Comparison of ENCODE assay signal across 8 cellular contexts in the genomic region with DNA sequence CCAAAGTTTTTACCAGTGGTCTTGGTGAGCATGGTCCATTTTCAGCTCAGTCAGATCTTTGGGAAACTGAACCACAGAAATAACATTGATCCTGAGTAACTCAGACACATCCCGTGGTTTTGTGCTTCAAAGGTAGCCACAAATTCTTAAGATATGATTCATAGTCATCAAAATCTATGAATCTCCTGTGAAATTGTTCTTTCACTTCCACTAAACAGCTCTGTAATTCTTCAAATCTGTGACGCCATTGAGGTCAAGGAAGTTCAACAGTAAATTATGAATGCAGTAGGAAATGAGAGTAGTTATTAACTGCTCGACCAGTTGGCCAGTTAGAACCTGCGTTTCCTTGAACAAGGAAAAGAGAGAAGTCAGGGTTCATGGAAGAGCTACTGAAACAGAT.
DNase-seq lines count a peak whose midpoint lies in the region; ATAC-seq and TF ChIP-seq lines count a peak whose summit lies in the region.

No MANE protein-coding gene starts in this region.

- no peak for TF ChIP-seq CTCF in omental fat pad (IDR thresholded peaks at IDR 0.05)

- CTCF ChIA-PET in activated CD8-positive, alpha-beta T cell treated with anti-CD3 and anti-CD28 coated beads, Interleukin-2, amount 10 ng/mL, durations not matched to agents 7 days and 5 days (lab: Charles Lee), result interaction anchor here (1.2 to 2.1 kb wide), 3 partner anchors 147 to 332 kb away, joined by 3 to 14 read pairs (median 5); a partner anchor contains a TSS

- peaks cover 18% of the 10 kb centered on the region for H3K36me3 Mint-ChIP-seq in activated CD8-positive, alpha-beta T cell treated with anti-CD3 and anti-CD28 coated beads, Interleukin-2, amount 10 ng/mL, durations not matched to agents 7 days and 5 days (ENCODE audit: low read depth)

- POLR2A ChIA-PET in activated CD8-positive, alpha-beta T cell treated with anti-CD3 and anti-CD28 coated beads, Interleukin-2, amount 10 ng/mL, durations not matched to agents 7 days and 5 days (lab: Charles Lee), result no interaction called here

- H3K27me3 Mint-ChIP-seq in activated CD8-positive, alpha-beta T cell treated with anti-CD3 and anti-CD28 coated beads, Interleukin-2, amount 10 ng/mL, durations not matched to agents 7 days and 5 days (ENCODE audit: low read depth), result no peaks in the 10 kb centered on the region

- DNase-seq in activated CD8-positive, alpha-beta T cell treated with anti-CD3 and anti-CD28 coated beads, Interleukin-2, amount 10 ng/mL, durations not matched to agents 7 days and 5 days, result no peak
- DNase-seq in omental fat pad (ENCODE audit: low spot score) (no peak), activated gamma-delta T cell treated with Interleukin-2 at 50 U/mL for 16 hours (no peak), NCI-H1105 (lab: John Stamatoyannopoulos, UW) (no peak), COR-L47 (lab: John Stamatoyannopoulos, UW) (no peak)
- DNase-seq in stimulated activated CD8-positive, alpha-beta memory T cell treated with anti-CD3 and anti-CD28 coated beads, Interleukin-4, amount 100 ng/mL, for 48 hours, result no peak

- ATAC-seq in GM18870 (IDR thresholded peaks at IDR 0.05; ENCODE audit: unreplicated experiment), result peak; percentile 61
- ATAC-seq in HG03280 (IDR thresholded peaks at IDR 0.05; ENCODE audit: unreplicated experiment), result peak; percentile 43
- peak; percentile 25 for ATAC-seq in activated CD8-positive, alpha-beta T cell treated with anti-CD3 and anti-CD28 coated beads, Interleukin-2, amount 10 ng/mL, durations not matched to agents 7 days and 5 days
- ATAC-seq in omental fat pad (ENCODE audit: low FRiP score), result peak; percentile 77

- no peak overlapping the region for H3K4me3 Mint-ChIP-seq in activated CD8-positive, alpha-beta T cell treated with anti-CD3 and anti-CD28 coated beads, Interleukin-2, amount 10 ng/mL, durations not matched to agents 7 days and 5 days

- H3K27ac Mint-ChIP-seq in activated CD8-positive, alpha-beta T cell treated with anti-CD3 and anti-CD28 coated beads, Interleukin-2, amount 10 ng/mL, durations not matched to agents 7 days and 5 days, result no peak overlapping the region

- peaks cover 54% of the 10 kb centered on the region for H3K4me1 Mint-ChIP-seq in activated CD8-positive, alpha-beta T cell treated with anti-CD3 and anti-CD28 coated beads, Interleukin-2, amount 10 ng/mL, durations not matched to agents 7 days and 5 days (ENCODE audit: low read depth)

- H3K9me3 Mint-ChIP-seq in activated CD8-positive, alpha-beta T cell treated with anti-CD3 and anti-CD28 coated beads, Interleukin-2, amount 10 ng/mL, durations not matched to agents 7 days and 5 days (ENCODE audit: insufficient read depth), result peaks cover 15% of the 10 kb centered on the region

Comparison
In these comparisons a context has a peak if more than half of its experiments do, and no peak if none do; other contexts are left out.
1. ATAC-seq: peak in every context shown above with its lines; median percentile 77 in omental fat pad; 61 in GM18870; 43 in HG03280; 25 in activated CD8-positive, alpha-beta T cell treated with anti-CD3 and anti-CD28 coated beads, Interleukin-2, amount 10 ng/mL, durations not matched to agents 7 days and 5 days.